29 cellular contexts compared by ENCODE assay signal in genomic region chr3:127595303-127595702, GRCh38.
"Had no signal": no experiment of that assay in that cellular context is flagged by ENCODE, and none has a peak within 500 bp of the region (broad histone marks: within the 10 kb centered on the region; RNA-seq: fewer than 3 reads in every experiment).

No MANE protein-coding gene starts in this region.

- H3K36me3 Mint-ChIP-seq: activated naive CD4-positive, alpha-beta T cell treated with anti-CD3 and anti-CD28 coated beads, Interleukin-2, amount 50 U/mL, for 24 hours; stimulated activated memory B cell treated with anti-CD40 and anti-IgM and Interleukin-4, amounts not matched to agents 10 μg/mL and 1 μg/mL and 100 μg/mL, for 72 hours had no signal

- H3K27me3 Mint-ChIP-seq: activated CD4-positive, alpha-beta memory T cell treated with anti-CD3 and anti-CD28 coated beads, Interleukin-2, amount 10 ng/mL, durations not matched to agents 7 days and 5 days; activated CD4-positive, alpha-beta T cell treated with anti-CD3 and anti-CD28 coated beads, Interleukin-2, amount 10 ng/mL, durations not matched to agents 24 days and 14 days; activated naive CD4-positive, alpha-beta T cell treated with anti-CD3 and anti-CD28 coated beads, Interleukin-2, amount 50 U/mL, for 24 hours; activated naive CD8-positive, alpha-beta T cell treated with anti-CD3 and anti-CD28 coated beads, Interleukin-2, amount 50 U/mL, for 24 hours; activated T-cell treated with anti-CD3 and anti-CD28 coated beads, Interleukin-2, amount 50 U/mL, for 24 hours; stimulated activated memory B cell treated with anti-CD40 and anti-IgM and Interleukin-4, amounts not matched to agents 10 μg/mL and 1 μg/mL and 100 μg/mL, for 72 hours; stimulated activated naive CD8-positive, alpha-beta T cell treated with anti-CD3 and anti-CD28 coated beads, Interleukin-15, amount 100 ng/mL, for 72 hours had no signal

- H3K4me1 ChIP-seq: prostate gland had no signal

- H3K27ac Mint-ChIP-seq: activated CD4-positive, alpha-beta memory T cell treated with anti-CD3 and anti-CD28 coated beads, Interleukin-2, amount 10 ng/mL, durations not matched to agents 7 days and 5 days; activated CD4-positive, alpha-beta T cell treated with anti-CD3 and anti-CD28 coated beads, Interleukin-2, amount 10 ng/mL, durations not matched to agents 24 days and 14 days; activated naive CD4-positive, alpha-beta T cell treated with anti-CD3 and anti-CD28 coated beads, Interleukin-2, amount 50 U/mL, for 24 hours; activated naive CD8-positive, alpha-beta T cell treated with anti-CD3 and anti-CD28 coated beads, Interleukin-2, amount 50 U/mL, for 24 hours; activated T-cell treated with anti-CD3 and anti-CD28 coated beads, Interleukin-2, amount 50 U/mL, for 24 hours; nephron progenitor cell; stimulated activated memory B cell treated with anti-CD40 and anti-IgM and Interleukin-4, amounts not matched to agents 10 μg/mL and 1 μg/mL and 100 μg/mL, for 72 hours; stimulated activated naive CD8-positive, alpha-beta T cell treated with anti-CD3 and anti-CD28 coated beads, Interleukin-15, amount 100 ng/mL, for 72 hours had no signal

- H3K27ac ChIP-seq: breast epithelium, pancreas, prostate gland, sigmoid colon, thyroid gland, upper lobe of right lung had no signal

- FAIRE-seq: colon, endometrium, frontal cortex, islet of Langerhans, pancreas, small intestine had no signal

- H3K4me3 ChIP-seq: breast epithelium, pancreas, prostate gland, sigmoid colon, thyroid gland, upper lobe of right lung had no signal

- ATAC-seq: activated naive CD8-positive, alpha-beta T cell treated with anti-CD3 and anti-CD28 coated beads, Interleukin-2, amount 50 U/mL, for 24 hours; pancreas; stimulated activated memory B cell treated with anti-CD40 and anti-IgM and Interleukin-4, amounts not matched to agents 10 μg/mL and 1 μg/mL and 100 μg/mL, for 72 hours; stimulated activated naive CD8-positive, alpha-beta T cell treated with anti-CD3 and anti-CD28 coated beads, Interleukin-15, amount 100 ng/mL, for 72 hours; upper lobe of right lung had no signal

- H3K36me3 ChIP-seq: breast epithelium, pancreas, prostate gland, sigmoid colon, thyroid gland, upper lobe of right lung had no signal

- DNase-seq: activated CD4-positive, alpha-beta memory T cell treated with anti-CD3 and anti-CD28 coated beads, Interleukin-2, amount 10 ng/mL, durations not matched to agents 7 days and 5 days; activated CD4-positive, alpha-beta T cell treated with anti-CD3 and anti-CD28 coated beads, Interleukin-2, amount 10 ng/mL, durations not matched to agents 24 days and 14 days; activated CD4-positive, CD25-positive, alpha-beta regulatory T cell treated with anti-CD3 and anti-CD28 coated beads, Interleukin-2, amount 50 U/mL, for 72 hours; activated CD8-positive, alpha-beta memory T cell treated with anti-CD3 and anti-CD28 coated beads, Interleukin-2, amount 50 U/mL, for 48 hours; activated gamma-delta T cell treated with Interleukin-2 at 50 U/mL for 16 hours; activated naive CD8-positive, alpha-beta T cell treated with anti-CD3 and anti-CD28 coated beads, Interleukin-2, amount 50 U/mL, for 24 hours; activated T-cell treated with anti-CD3 and anti-CD28 coated beads, Interleukin-2, amount 50 U/mL, for 24 hours; amygdala; effector CD8-positive, alpha-beta T cell; mammary epithelial cell; nephron progenitor cell; nucleus accumbens; pancreas; retina; sigmoid colon; small intestine; stimulated activated CD4-positive, alpha-beta T cell treated with anti-CD3 and anti-CD28 coated beads, Interleukin-4, amount 100 ng/mL, for 24 hours; stimulated activated naive CD8-positive, alpha-beta T cell treated with anti-CD3 and anti-CD28 coated beads, Interleukin-15, amount 100 ng/mL, for 72 hours; T-helper 9 cell; upper lobe of right lung had no signal

- H3K27me3 ChIP-seq: breast epithelium, pancreas, sigmoid colon, thyroid gland, upper lobe of right lung had no signal

- H3K9me3 Mint-ChIP-seq: activated CD4-positive, alpha-beta memory T cell treated with anti-CD3 and anti-CD28 coated beads, Interleukin-2, amount 10 ng/mL, durations not matched to agents 7 days and 5 days; activated CD4-positive, alpha-beta T cell treated with anti-CD3 and anti-CD28 coated beads, Interleukin-2, amount 10 ng/mL, durations not matched to agents 24 days and 14 days; activated naive CD4-positive, alpha-beta T cell treated with anti-CD3 and anti-CD28 coated beads, Interleukin-2, amount 50 U/mL, for 24 hours; activated naive CD8-positive, alpha-beta T cell treated with anti-CD3 and anti-CD28 coated beads, Interleukin-2, amount 50 U/mL, for 24 hours; activated T-cell treated with anti-CD3 and anti-CD28 coated beads, Interleukin-2, amount 50 U/mL, for 24 hours; nephron progenitor cell; stimulated activated memory B cell treated with anti-CD40 and anti-IgM and Interleukin-4, amounts not matched to agents 10 μg/mL and 1 μg/mL and 100 μg/mL, for 72 hours; stimulated activated naive CD8-positive, alpha-beta T cell treated with anti-CD3 and anti-CD28 coated beads, Interleukin-15, amount 100 ng/mL, for 72 hours had no signal

- H3K9me3 ChIP-seq: breast epithelium, pancreas, prostate gland, sigmoid colon, thyroid gland, upper lobe of right lung had no signal

- H3K4me3 Mint-ChIP-seq: activated CD4-positive, alpha-beta memory T cell treated with anti-CD3 and anti-CD28 coated beads, Interleukin-2, amount 10 ng/mL, durations not matched to agents 7 days and 5 days; activated CD4-positive, alpha-beta T cell treated with anti-CD3 and anti-CD28 coated beads, Interleukin-2, amount 10 ng/mL, durations not matched to agents 24 days and 14 days; activated naive CD4-positive, alpha-beta T cell treated with anti-CD3 and anti-CD28 coated beads, Interleukin-2, amount 50 U/mL, for 24 hours; activated naive CD8-positive, alpha-beta T cell treated with anti-CD3 and anti-CD28 coated beads, Interleukin-2, amount 50 U/mL, for 24 hours; activated T-cell treated with anti-CD3 and anti-CD28 coated beads, Interleukin-2, amount 50 U/mL, for 24 hours; nephron progenitor cell; stimulated activated memory B cell treated with anti-CD40 and anti-IgM and Interleukin-4, amounts not matched to agents 10 μg/mL and 1 μg/mL and 100 μg/mL, for 72 hours; stimulated activated naive CD8-positive, alpha-beta T cell treated with anti-CD3 and anti-CD28 coated beads, Interleukin-15, amount 100 ng/mL, for 72 hours had no signal
